In the genomic region with DNA sequence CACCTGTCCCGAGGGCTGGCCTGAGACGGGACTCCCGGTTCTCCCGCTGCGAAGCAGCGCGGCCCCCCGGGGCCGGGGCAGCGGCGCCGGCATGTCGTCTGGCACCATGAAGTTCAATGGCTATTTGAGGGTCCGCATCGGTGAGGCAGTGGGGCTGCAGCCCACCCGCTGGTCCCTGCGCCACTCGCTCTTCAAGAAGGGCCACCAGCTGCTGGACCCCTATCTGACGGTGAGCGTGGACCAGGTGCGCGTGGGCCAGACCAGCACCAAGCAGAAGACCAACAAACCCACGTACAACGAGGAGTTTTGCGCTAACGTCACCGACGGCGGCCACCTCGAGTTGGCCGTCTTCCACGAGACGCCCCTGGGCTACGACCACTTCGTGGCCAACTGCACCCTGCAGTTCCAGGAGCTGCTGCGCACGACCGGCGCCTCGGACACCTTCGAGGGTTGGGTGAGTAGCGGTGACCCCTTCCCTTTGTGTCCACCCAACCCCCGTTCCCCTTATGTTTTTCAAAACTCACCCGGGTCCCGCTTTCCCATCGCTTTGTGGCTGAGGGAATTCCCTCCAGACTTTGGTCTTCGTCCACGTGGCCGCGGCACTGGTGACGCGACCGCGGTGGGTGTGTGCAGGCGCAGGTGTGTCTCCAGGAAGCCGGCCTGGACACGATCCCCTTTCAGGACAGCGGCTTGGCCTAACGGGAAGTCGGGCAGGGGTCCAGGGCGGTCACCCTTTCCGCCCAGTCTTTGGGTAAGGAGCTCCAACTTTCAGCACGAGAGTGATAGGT, we compare ENCODE assay signal across 9 cellular contexts. TPM values are rescaled to one million over a fixed set of nuclear protein-coding genes. Genes with fewer than 3 reads are reported as not detected.
DNase-seq lines count a peak whose midpoint lies in the region; ATAC-seq and TF ChIP-seq lines count a peak whose summit lies in the region.
"Had no signal": no experiment of that assay in that cellular context is flagged by ENCODE, and none has a peak within 500 bp of the region (broad histone marks: within the 10 kb centered on the region; RNA-seq: fewer than 3 reads in every experiment).

No MANE protein-coding gene starts in this region.

- H3K27me3 Mint-ChIP-seq in activated naive CD8-positive, alpha-beta T cell treated with anti-CD3 and anti-CD28 coated beads, Interleukin-2, amount 50 U/mL, for 24 hours, result no peaks in the 10 kb centered on the region

- no peak overlapping the region for H2BK5ac ChIP-seq in IMR-90 (ENCODE audit: low read depth, low read length, poor library complexity, severe bottlenecking)

- 10% methylated on average over 26 of the region's 63 CpGs; no CpG with 5 or more reads in 1 of the 2 experiments for whole genome bisulfite sequencing in IMR-90 (ENCODE audit: extremely low coverage in 2 of 2, insufficient read length in 1 of 2), 2 experiments
- WGBS in iPS DF 6.9 (ENCODE audit: insufficient coverage, insufficient read length), result no CpG with 5 or more reads among the region's 63 CpGs
- whole genome bisulfite sequencing in spleen, 5 donors, result 2% methylated on average over 47 to 63 of the region's 63 CpGs

- POLR2A ChIA-PET in IMR-90 (lab: Charles Lee; ENCODE audit: unreplicated experiment), result no interaction called here

- TF ChIP-seq CTCF in GM12875 (IDR thresholded peaks at IDR 0.05; ENCODE audit: borderline replicate concordance, insufficient read depth, low read depth, low read length) (no peak), IMR-90 (conservative IDR thresholded peaks at IDR 0.05; ENCODE audit: low read depth, low read length) (no peak), spleen (IDR thresholded peaks at IDR 0.05 in 8 of 11, conservative IDR thresholded peaks at IDR 0.05 in 3 of 11) (no peak)

- H3K9me3 ChIP-seq in IMR-90 (ENCODE audit: control insufficient read depth, insufficient read depth, low read length), result peaks cover 5% of the 10 kb centered on the region; the same call in 1 of the 2 replicates
- no peaks in the 10 kb centered on the region for H3K9me3 ChIP-seq in iPS DF 6.9 (ENCODE audit: control insufficient read depth, insufficient read depth, low read length)
- peaks cover 0 to 6% (median 0%) of the 10 kb centered on the region in 8 donors for H3K9me3 ChIP-seq in spleen

- H2BK20ac ChIP-seq in IMR-90 (ENCODE audit: low read depth, low read length), result no peak overlapping the region

- in situ Hi-C loops in IMR-90 (cut with MboI; ENCODE audit: low sequenced_read_pairs), result no loop called here

- H3K36me3 ChIP-seq in IMR-90 (ENCODE audit: control insufficient read depth, insufficient read depth, low read length), result no peaks in the 10 kb centered on the region
- no peaks in the 10 kb centered on the region for H3K36me3 ChIP-seq in iPS DF 6.9 (ENCODE audit: control insufficient read depth, insufficient read depth, low read length)
- H3K36me3 ChIP-seq in spleen, result no peaks in the 10 kb centered on the region

- no peak overlapping the region for H3K4ac ChIP-seq in IMR-90 (ENCODE audit: low read depth, low read length)

- TF ChIP-seq RAD21 in IMR-90 (IDR thresholded peaks at IDR 0.05; ENCODE audit: low read length), result no peak

- peak overlapping the region; percentile 57 for H2AK9ac ChIP-seq in IMR-90 (replicated peaks; ENCODE audit: low read depth, low read length, poor library complexity)

- no peaks in the 10 kb centered on the region for H4K20me1 ChIP-seq in IMR-90 (ENCODE audit: insufficient read depth, low read length)

- no peak for DNase-seq in IMR-90
- DNase-seq in activated naive CD8-positive, alpha-beta T cell treated with anti-CD3 and anti-CD28 coated beads, Interleukin-2, amount 50 U/mL, for 24 hours, result no peak
- DNase-seq in iPS DF 6.9 (ENCODE audit: low read depth, low spot score), result no peak
- peak; percentile 85 for DNase-seq in spleen
- DNase-seq in T1000 (lab: John Stamatoyannopoulos, UW), result no peak

- H4K91ac ChIP-seq in IMR-90 (ENCODE audit: insufficient read depth, low read depth, low read length), result no peak overlapping the region

- H3K56ac ChIP-seq in IMR-90 (ENCODE audit: extremely low read depth, insufficient read depth, low read length), result no peak overlapping the region

- no peak overlapping the region for H3K23ac ChIP-seq in IMR-90 (ENCODE audit: low read depth, low read length)

- H3K9me3 Mint-ChIP-seq in activated naive CD8-positive, alpha-beta T cell treated with anti-CD3 and anti-CD28 coated beads, Interleukin-2, amount 50 U/mL, for 24 hours, result no peaks in the 10 kb centered on the region

- H2BK15ac ChIP-seq in IMR-90 (ENCODE audit: low read depth, low read length), result no peak overlapping the region

- TF ChIP-seq POLR2A in IMR-90 (IDR thresholded peaks at IDR 0.05; ENCODE audit: low read depth, low read length), result no peak
- no peak for TF ChIP-seq POLR2A in spleen (IDR thresholded peaks at IDR 0.05)

- dilution Hi-C loops in IMR-90 (cut with HindIII; ENCODE audit: low sequenced_read_pairs, unreplicated experiment), result no loop called here

- H2BK120ac ChIP-seq in IMR-90 (ENCODE audit: low read depth, low read length), result no peak overlapping the region

- peak overlapping the region; percentile 97 for H3K4me3 Mint-ChIP-seq in activated naive CD8-positive, alpha-beta T cell treated with anti-CD3 and anti-CD28 coated beads, Interleukin-2, amount 50 U/mL, for 24 hours

- H4K8ac ChIP-seq in IMR-90 (ENCODE audit: low read depth in 2 of 2, low read length in 2 of 2), result no peak overlapping the region

- no peak overlapping the region for H3K27ac ChIP-seq in IMR-90 (ENCODE audit: insufficient read depth, low read length)
- no peak overlapping the region for H3K27ac ChIP-seq in iPS DF 6.9 (ENCODE audit: low read length)
- H3K27ac ChIP-seq in spleen, result peak overlapping the region; percentile 84 to 92 (median 90)

- no TSS peak for BruUV-seq in IMR-90 (replicated peaks; lab: Mats Ljungman, UMichigan)

- ATAC-seq in IMR-90 (ENCODE audit: low read depth) (no peak), GM19324 (IDR thresholded peaks at IDR 0.05; ENCODE audit: low FRiP score, unreplicated experiment) (no peak), GM21529 (IDR thresholded peaks at IDR 0.05; ENCODE audit: unreplicated experiment) (no peak)
- no peak for ATAC-seq in activated naive CD8-positive, alpha-beta T cell treated with anti-CD3 and anti-CD28 coated beads, Interleukin-2, amount 50 U/mL, for 24 hours

- H3K79me1 ChIP-seq in IMR-90 (ENCODE audit: low read depth in 1 of 2, low read length in 2 of 2), result no peaks in the 10 kb centered on the region

- H3K4me3 ChIP-seq in GM12875 (ENCODE audit: low read depth, low read length), result peak overlapping the region; percentile 87
- peak overlapping the region; percentile 39; the same call in 1 of the 2 replicates for H3K4me3 ChIP-seq in IMR-90 (ENCODE audit: insufficient read depth, low read depth, low read length)
- H3K4me3 ChIP-seq in iPS DF 6.9 (ENCODE audit: low read length), result peak overlapping the region; percentile 57; the same call in 1 of the 2 replicates
- H3K4me3 ChIP-seq in spleen, result peak overlapping the region; percentile 61 to 85 (median 70)

- H3K4me1 ChIP-seq in IMR-90 (ENCODE audit: control insufficient read depth, insufficient read depth, low read length), result no peaks in the 10 kb centered on the region; the same call in 1 of the 2 replicates
- peaks cover 2% of the 10 kb centered on the region; the same call in 1 of the 2 replicates for H3K4me1 ChIP-seq in iPS DF 6.9 (ENCODE audit: control insufficient read depth, insufficient read depth, low read length)
- peaks cover 0 to 65% (median 24%) of the 10 kb centered on the region in 6 donors for H3K4me1 ChIP-seq in spleen

- peaks cover 47% of the 10 kb centered on the region for H3K36me3 Mint-ChIP-seq in activated naive CD8-positive, alpha-beta T cell treated with anti-CD3 and anti-CD28 coated beads, Interleukin-2, amount 50 U/mL, for 24 hours (ENCODE audit: low read depth)

- H3K27me3 ChIP-seq in IMR-90 (ENCODE audit: control insufficient read depth, insufficient read depth, low read length) (peaks cover 53% of the 10 kb centered on the region), iPS DF 6.9 (ENCODE audit: control insufficient read depth, insufficient read depth, low read length) (peaks cover 12% of the 10 kb centered on the region; the same call in 1 of the 2 replicates), spleen (replicated peaks in 1 of 7) (peaks cover 0 to 29% (median 0%) of the 10 kb centered on the region in 7 donors)

- peak overlapping the region; percentile 55; the same call in 1 of the 2 replicates for H3K4me2 ChIP-seq in IMR-90 (ENCODE audit: low read depth, low read length)

- no peaks in the 10 kb centered on the region for H3K9me1 ChIP-seq in IMR-90 (ENCODE audit: insufficient read depth, low read length)

- no peak overlapping the region for H3K14ac ChIP-seq in IMR-90 (replicated peaks; ENCODE audit: low read depth, low read length)

- H3K18ac ChIP-seq in IMR-90 (ENCODE audit: low read depth, low read length), result no peak overlapping the region

- H2AK5ac ChIP-seq in IMR-90 (ENCODE audit: low read depth, low read length), result no peak overlapping the region

- intact Hi-C loops in IMR-90 (cut with micrococcal nuclease) (no loop called here), spleen (cut with DNase I; ENCODE audit: low total_unique reads) (no loop called here)

- H4K5ac ChIP-seq in IMR-90 (ENCODE audit: low read depth, low read length), result no peak overlapping the region

- H3K27ac Mint-ChIP-seq in activated naive CD8-positive, alpha-beta T cell treated with anti-CD3 and anti-CD28 coated beads, Interleukin-2, amount 50 U/mL, for 24 hours, result peak overlapping the region; percentile 96

- peaks cover 38% of the 10 kb centered on the region for H3K4me1 Mint-ChIP-seq in activated naive CD8-positive, alpha-beta T cell treated with anti-CD3 and anti-CD28 coated beads, Interleukin-2, amount 50 U/mL, for 24 hours

- CTCF ChIA-PET in IMR-90 (lab: Yijun Ruan, JAX), result interaction anchor here (0.5 to 0.7 kb wide), 2 partner anchors 89 to 139 kb away, joined by 3 read pairs; no protein-coding TSS in a partner anchor

- H2AFZ ChIP-seq in IMR-90 (replicated peaks; ENCODE audit: low read length, poor library complexity), result peak overlapping the region; percentile 91

- no peak overlapping the region for H3K9ac ChIP-seq in IMR-90 (ENCODE audit: low read depth, low read length)

TF ChIP-seq in IMR-90, 13 proteins besides CTCF, POLR2A, EP300 and RAD21 (continues in another document):
- TF ChIP-seq NFE2L2 (IDR thresholded peaks at IDR 0.05; ENCODE audit: low read depth, low read length), result no peak

RNA-seq across cellular contexts. Expression of gene PRKCH, which starts 0.8 kb away (rescaled TPM):
- total RNA-seq in IMR-90 (2012; rRNA removed), result 1.4 and 2.3 TPM in 2 replicates
- polyA plus RNA-seq in IMR-90 (2012; rRNA removed), result 1.4 and 1.6 TPM in 2 replicates
- 1.0 and 1.6 TPM in 2 replicates for polyA plus RNA-seq in IMR-90 (2012; cell fraction: cytosol; rRNA removed)
- polyA plus RNA-seq in IMR-90 (2012; cell fraction: nucleus; rRNA removed; ENCODE audit: low replicate concordance), result 0.76 and 3.6 TPM in 2 replicates
- total RNA-seq in spleen, result 100 to 1,000 TPM in 6 of 7 donors, 10 to 100 TPM in 1; 90.6 to 184 (median 110) TPM
- polyA plus RNA-seq in spleen, result 10 to 100 TPM; 10.0 to 18.0 (median 12.3) TPM

RNA-seq across cellular contexts. Expression of gene TMEM30B, which starts 41.1 kb away (rescaled TPM):
- under 0.01 TPM in 1 of 2 replicates, not detected in the other for total RNA-seq in IMR-90 (2012; rRNA removed)
- 0.03 and 0.13 TPM in 2 replicates for polyA plus RNA-seq in IMR-90 (2012; rRNA removed)
- polyA plus RNA-seq in IMR-90 (2012; cell fraction: cytosol; rRNA removed), result 0.04 and 0.21 TPM in 2 replicates
- polyA plus RNA-seq in IMR-90 (2012; cell fraction: nucleus; rRNA removed; ENCODE audit: low replicate concordance), result 0.15 TPM in 1 of 2 replicates, not detected in the other
- total RNA-seq in spleen, result 1 to 10 TPM in 1 of 7 donors, under 1 TPM in 6; 0.46 to 1.0 (median 0.77) TPM
- under 1 TPM; 0.17 to 0.38 (median 0.36) TPM for polyA plus RNA-seq in spleen
- total RNA-seq: M059J had no signal

Comparison
In these comparisons a context has a peak if more than half of its experiments do, and no peak if none do; other contexts are left out.
1. H3K27ac ChIP-seq: peak in spleen (8 of 8); none in IMR-90 (single experiment) and iPS DF 6.9 (single experiment).
2. RNA of gene PRKCH, which starts 0.8 kb away (total RNA-seq): 90.6 to 184 TPM in spleen; 1.4 to 2.3 TPM in IMR-90; every median in the first group is over 10 times any median in the second.
3. Peak in every context shown above with its lines, with median percentiles within 50 percentile points of each other: H3K4me3 ChIP-seq.